ENCODE assay signal across 3 cellular contexts in the genomic region with DNA sequence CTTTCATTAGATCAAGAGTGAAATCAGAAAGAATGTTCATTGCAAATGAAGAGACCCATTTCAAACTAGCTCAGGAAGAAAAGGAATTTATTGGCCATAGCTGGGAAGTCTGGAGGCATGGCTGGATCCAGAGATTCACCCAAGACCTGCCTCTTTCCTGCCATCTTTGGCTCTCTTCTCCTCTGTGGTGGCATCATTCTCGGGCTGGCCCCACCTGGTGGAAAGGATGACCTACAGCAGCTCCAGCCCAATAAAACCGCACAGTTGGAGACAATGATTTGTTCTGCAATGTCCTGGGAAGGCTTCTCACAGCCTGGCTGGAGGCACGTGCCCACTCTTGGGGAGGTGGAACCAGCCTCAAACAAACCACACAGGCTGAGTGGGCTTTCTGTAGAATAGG.
A peak's percentile ranks its signal among the peaks of the same experiment; 100 is the strongest.
TF ChIP-seq lines count a peak whose summit lies in the region.

No MANE protein-coding gene starts in this region.

TF ChIP-seq in HEK293, 187 proteins besides CTCF, POLR2A, EP300 and RAD21:
- TF ChIP-seq ZNF514 (tag by site-specific recombination; IDR thresholded peaks at IDR 0.05) (no peak), ZNF791 (tag by site-specific recombination; IDR thresholded peaks at IDR 0.05) (no peak), ZNF558 (tag by site-specific recombination; IDR thresholded peaks at IDR 0.05) (no peak)
- TF ChIP-seq, protein P1, sequence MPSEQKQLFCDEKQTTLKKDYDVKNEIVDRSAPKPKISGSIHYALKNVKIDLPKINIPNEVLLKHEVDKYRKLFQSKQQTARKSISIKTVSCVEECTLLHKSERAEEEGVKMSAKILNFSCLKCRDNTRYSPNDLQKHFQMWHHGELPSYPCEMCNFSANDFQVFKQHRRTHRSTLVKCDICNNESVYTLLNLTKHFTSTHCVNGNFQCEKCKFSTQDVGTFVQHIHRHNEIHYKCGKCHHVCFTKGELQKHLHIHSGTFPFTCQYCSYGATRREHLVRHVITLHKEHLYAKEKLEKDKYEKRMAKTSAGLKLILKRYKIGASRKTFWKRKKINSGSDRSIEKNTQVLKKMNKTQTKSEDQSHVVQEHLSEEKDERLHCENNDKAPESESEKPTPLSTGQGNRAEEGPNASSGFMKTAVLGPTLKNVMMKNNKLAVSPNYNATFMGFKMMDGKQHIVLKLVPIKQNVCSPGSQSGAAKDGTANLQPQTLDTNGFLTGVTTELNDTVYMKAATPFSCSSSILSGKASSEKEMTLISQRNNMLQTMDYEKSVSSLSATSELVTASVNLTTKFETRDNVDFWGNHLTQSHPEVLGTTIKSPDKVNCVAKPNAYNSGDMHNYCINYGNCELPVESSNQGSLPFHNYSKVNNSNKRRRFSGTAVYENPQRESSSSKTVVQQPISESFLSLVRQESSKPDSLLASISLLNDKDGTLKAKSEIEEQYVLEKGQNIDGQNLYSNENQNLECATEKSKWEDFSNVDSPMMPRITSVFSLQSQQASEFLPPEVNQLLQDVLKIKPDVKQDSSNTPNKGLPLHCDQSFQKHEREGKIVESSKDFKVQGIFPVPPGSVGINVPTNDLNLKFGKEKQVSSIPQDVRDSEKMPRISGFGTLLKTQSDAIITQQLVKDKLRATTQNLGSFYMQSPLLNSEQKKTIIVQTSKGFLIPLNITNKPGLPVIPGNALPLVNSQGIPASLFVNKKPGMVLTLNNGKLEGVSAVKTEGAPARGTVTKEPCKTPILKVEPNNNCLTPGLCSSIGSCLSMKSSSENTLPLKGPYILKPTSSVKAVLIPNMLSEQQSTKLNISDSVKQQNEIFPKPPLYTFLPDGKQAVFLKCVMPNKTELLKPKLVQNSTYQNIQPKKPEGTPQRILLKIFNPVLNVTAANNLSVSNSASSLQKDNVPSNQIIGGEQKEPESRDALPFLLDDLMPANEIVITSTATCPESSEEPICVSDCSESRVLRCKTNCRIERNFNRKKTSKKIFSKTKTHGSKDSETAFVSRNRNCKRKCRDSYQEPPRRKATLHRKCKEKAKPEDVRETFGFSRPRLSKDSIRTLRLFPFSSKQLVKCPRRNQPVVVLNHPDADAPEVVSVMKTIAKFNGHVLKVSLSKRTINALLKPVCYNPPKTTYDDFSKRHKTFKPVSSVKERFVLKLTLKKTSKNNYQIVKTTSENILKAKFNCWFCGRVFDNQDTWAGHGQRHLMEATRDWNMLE (tag by site-specific recombination; conservative IDR thresholded peaks at IDR 0.05; ENCODE audit: low read depth), result peak; percentile 40; the same call in 1 of the 2 replicates

TF ChIP-seq in SK-N-SH, 30 proteins besides CTCF, POLR2A, EP300 and RAD21:
- TF ChIP-seq NFIC (IDR thresholded peaks at IDR 0.05; ENCODE audit: borderline replicate concordance) (no peak), GATA2 (CRISPR knock-in tag; IDR thresholded peaks at IDR 0.05) (no peak), RXRA (IDR thresholded peaks at IDR 0.05; ENCODE audit: borderline replicate concordance, low read depth) (no peak), USF1 (IDR thresholded peaks at IDR 0.05; ENCODE audit: borderline replicate concordance, low read depth) (no peak), TEAD4 (IDR thresholded peaks at IDR 0.05; ENCODE audit: borderline replicate concordance, insufficient read depth) (no peak), NRF1 (IDR thresholded peaks at IDR 0.05; ENCODE audit: low read depth, low read length) (no peak), MEF2A (IDR thresholded peaks at IDR 0.05; ENCODE audit: borderline replicate concordance, low read depth) (no peak)
- TF ChIP-seq, protein P2, sequence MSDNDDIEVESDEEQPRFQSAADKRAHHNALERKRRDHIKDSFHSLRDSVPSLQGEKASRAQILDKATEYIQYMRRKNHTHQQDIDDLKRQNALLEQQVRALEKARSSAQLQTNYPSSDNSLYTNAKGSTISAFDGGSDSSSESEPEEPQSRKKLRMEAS (IDR thresholded peaks at IDR 0.05; ENCODE audit: low read depth), result no peak

TF ChIP-seq in HepG2, 621 proteins besides CTCF, POLR2A, EP300 and RAD21 (continues in another document):
- TF ChIP-seq STAT5B (CRISPR knock-in tag; IDR thresholded peaks at IDR 0.05) (no peak), SRF (IDR thresholded peaks at IDR 0.05; ENCODE audit: low read depth, low read length) (0 out of 2 replicates have a peak, but pooled peaks have one; percentile 31), ZMYM4 (CRISPR knock-in tag; IDR thresholded peaks at IDR 0.05) (peak; percentile 98), ZNF331 (CRISPR knock-in tag; IDR thresholded peaks at IDR 0.05) (no peak), SALL2 (CRISPR knock-in tag; IDR thresholded peaks at IDR 0.05) (no peak), ZNF205 (CRISPR knock-in tag; IDR thresholded peaks at IDR 0.05) (no peak), POGZ (CRISPR knock-in tag; IDR thresholded peaks at IDR 0.05) (peak; percentile 93), FOXP1 (IDR thresholded peaks at IDR 0.05) (no peak), FOXP1 (CRISPR knock-in tag; IDR thresholded peaks at IDR 0.05) (no peak), ZFAT (CRISPR knock-in tag; conservative IDR thresholded peaks at IDR 0.05) (no peak), RARG (CRISPR knock-in tag; IDR thresholded peaks at IDR 0.05; ENCODE audit: low read depth) (no peak), ZBTB8A (CRISPR knock-in tag; IDR thresholded peaks at IDR 0.05; ENCODE audit: borderline replicate concordance, low read depth) (no peak), ZNF382 (CRISPR knock-in tag; IDR thresholded peaks at IDR 0.05; ENCODE audit: borderline replicate concordance) (no peak), ZNF235 (CRISPR knock-in tag; IDR thresholded peaks at IDR 0.05; ENCODE audit: borderline replicate concordance) (no peak), ZNF3 (CRISPR knock-in tag; IDR thresholded peaks at IDR 0.05) (no peak), ZNF430 (CRISPR knock-in tag; IDR thresholded peaks at IDR 0.05) (no peak), ELF4 (CRISPR knock-in tag; IDR thresholded peaks at IDR 0.05; ENCODE audit: borderline replicate concordance) (no peak), TAF1 (CRISPR knock-in tag; IDR thresholded peaks at IDR 0.05) (no peak), MXI1 (IDR thresholded peaks at IDR 0.05; ENCODE audit: borderline replicate concordance, low read depth, low read length) (no peak), TFDP2 (CRISPR knock-in tag; IDR thresholded peaks at IDR 0.05) (no peak), ZNF609 (CRISPR knock-in tag; IDR thresholded peaks at IDR 0.05; ENCODE audit: borderline replicate concordance) (no peak), KLF11 (CRISPR knock-in tag; IDR thresholded peaks at IDR 0.05) (no peak), KLF6 (CRISPR knock-in tag; IDR thresholded peaks at IDR 0.05) (no peak), YY1 (IDR thresholded peaks at IDR 0.05; ENCODE audit: insufficient read depth, insufficient replicate concordance, low read depth, low read length) (peak; percentile 54)
- TF ChIP-seq, protein P3, sequence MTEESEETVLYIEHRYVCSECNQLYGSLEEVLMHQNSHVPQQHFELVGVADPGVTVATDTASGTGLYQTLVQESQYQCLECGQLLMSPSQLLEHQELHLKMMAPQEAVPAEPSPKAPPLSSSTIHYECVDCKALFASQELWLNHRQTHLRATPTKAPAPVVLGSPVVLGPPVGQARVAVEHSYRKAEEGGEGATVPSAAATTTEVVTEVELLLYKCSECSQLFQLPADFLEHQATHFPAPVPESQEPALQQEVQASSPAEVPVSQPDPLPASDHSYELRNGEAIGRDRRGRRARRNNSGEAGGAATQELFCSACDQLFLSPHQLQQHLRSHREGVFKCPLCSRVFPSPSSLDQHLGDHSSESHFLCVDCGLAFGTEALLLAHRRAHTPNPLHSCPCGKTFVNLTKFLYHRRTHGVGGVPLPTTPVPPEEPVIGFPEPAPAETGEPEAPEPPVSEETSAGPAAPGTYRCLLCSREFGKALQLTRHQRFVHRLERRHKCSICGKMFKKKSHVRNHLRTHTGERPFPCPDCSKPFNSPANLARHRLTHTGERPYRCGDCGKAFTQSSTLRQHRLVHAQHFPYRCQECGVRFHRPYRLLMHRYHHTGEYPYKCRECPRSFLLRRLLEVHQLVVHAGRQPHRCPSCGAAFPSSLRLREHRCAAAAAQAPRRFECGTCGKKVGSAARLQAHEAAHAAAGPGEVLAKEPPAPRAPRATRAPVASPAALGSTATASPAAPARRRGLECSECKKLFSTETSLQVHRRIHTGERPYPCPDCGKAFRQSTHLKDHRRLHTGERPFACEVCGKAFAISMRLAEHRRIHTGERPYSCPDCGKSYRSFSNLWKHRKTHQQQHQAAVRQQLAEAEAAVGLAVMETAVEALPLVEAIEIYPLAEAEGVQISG (CRISPR knock-in tag; IDR thresholded peaks at IDR 0.05), result peak; percentile 99
- TF ChIP-seq, protein P4, sequence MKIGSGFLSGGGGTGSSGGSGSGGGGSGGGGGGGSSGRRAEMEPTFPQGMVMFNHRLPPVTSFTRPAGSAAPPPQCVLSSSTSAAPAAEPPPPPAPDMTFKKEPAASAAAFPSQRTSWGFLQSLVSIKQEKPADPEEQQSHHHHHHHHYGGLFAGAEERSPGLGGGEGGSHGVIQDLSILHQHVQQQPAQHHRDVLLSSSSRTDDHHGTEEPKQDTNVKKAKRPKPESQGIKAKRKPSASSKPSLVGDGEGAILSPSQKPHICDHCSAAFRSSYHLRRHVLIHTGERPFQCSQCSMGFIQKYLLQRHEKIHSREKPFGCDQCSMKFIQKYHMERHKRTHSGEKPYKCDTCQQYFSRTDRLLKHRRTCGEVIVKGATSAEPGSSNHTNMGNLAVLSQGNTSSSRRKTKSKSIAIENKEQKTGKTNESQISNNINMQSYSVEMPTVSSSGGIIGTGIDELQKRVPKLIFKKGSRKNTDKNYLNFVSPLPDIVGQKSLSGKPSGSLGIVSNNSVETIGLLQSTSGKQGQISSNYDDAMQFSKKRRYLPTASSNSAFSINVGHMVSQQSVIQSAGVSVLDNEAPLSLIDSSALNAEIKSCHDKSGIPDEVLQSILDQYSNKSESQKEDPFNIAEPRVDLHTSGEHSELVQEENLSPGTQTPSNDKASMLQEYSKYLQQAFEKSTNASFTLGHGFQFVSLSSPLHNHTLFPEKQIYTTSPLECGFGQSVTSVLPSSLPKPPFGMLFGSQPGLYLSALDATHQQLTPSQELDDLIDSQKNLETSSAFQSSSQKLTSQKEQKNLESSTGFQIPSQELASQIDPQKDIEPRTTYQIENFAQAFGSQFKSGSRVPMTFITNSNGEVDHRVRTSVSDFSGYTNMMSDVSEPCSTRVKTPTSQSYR (CRISPR knock-in tag; IDR thresholded peaks at IDR 0.05; ENCODE audit: borderline replicate concordance), result no peak
- TF ChIP-seq, protein P5, sequence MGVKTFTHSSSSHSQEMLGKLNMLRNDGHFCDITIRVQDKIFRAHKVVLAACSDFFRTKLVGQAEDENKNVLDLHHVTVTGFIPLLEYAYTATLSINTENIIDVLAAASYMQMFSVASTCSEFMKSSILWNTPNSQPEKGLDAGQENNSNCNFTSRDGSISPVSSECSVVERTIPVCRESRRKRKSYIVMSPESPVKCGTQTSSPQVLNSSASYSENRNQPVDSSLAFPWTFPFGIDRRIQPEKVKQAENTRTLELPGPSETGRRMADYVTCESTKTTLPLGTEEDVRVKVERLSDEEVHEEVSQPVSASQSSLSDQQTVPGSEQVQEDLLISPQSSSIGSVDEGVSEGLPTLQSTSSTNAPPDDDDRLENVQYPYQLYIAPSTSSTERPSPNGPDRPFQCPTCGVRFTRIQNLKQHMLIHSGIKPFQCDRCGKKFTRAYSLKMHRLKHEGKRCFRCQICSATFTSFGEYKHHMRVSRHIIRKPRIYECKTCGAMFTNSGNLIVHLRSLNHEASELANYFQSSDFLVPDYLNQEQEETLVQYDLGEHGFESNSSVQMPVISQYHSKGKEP (CRISPR knock-in tag; IDR thresholded peaks at IDR 0.05), result no peak
- TF ChIP-seq, protein P6, sequence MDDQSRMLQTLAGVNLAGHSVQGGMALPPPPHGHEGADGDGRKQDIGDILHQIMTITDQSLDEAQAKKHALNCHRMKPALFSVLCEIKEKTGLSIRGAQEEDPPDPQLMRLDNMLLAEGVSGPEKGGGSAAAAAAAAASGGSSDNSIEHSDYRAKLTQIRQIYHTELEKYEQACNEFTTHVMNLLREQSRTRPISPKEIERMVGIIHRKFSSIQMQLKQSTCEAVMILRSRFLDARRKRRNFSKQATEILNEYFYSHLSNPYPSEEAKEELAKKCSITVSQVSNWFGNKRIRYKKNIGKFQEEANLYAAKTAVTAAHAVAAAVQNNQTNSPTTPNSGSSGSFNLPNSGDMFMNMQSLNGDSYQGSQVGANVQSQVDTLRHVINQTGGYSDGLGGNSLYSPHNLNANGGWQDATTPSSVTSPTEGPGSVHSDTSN (CRISPR knock-in tag; IDR thresholded peaks at IDR 0.05; ENCODE audit: borderline replicate concordance), result no peak
